Comparison of ENCODE assay signal across 17 cellular contexts in genomic region chr14:101185081-101185835, GRCh38.
DNase-seq lines count a peak whose midpoint lies in the region; ATAC-seq, FAIRE-seq and TF ChIP-seq lines count a peak whose summit lies in the region.
"Had no signal": no experiment of that assay in that cellular context is flagged by ENCODE, and none has a peak within 500 bp of the region (broad histone marks: within the 10 kb centered on the region; RNA-seq: fewer than 3 reads in every experiment).

No MANE protein-coding gene starts in this region.

- WGBS in ovary, 3 donors: 74 to 86% (median 77%) methylated on average over 15 of the region's 15 CpGs

- H3K27ac ChIP-seq in right atrium auricular region (no peak overlapping the region), kidney (ENCODE audit: low read depth in 2 of 2, low read length in 2 of 2) (no peak overlapping the region), ovary (no peak overlapping the region)

- H3K9ac ChIP-seq in kidney (ENCODE audit: low read length in 2 of 2): no peak overlapping the region

- no peak for TF ChIP-seq POLR2A in ovary (IDR thresholded peaks at IDR 0.05)

- DNase-seq in right atrium auricular region (ENCODE audit: low spot score) (peak; percentile 36), cardiac septum (ENCODE audit: low spot score) (no peak), kidney (peak; percentile 15), ovary (peak in 3 of 5 donors; percentile 4 to 20 (median 10)), NCI-H2107 treated with DMSO at 0.1 percent for 48 hours (lab: John Stamatoyannopoulos, UW; ENCODE audit: unreplicated experiment) (no peak), HK-2 (ENCODE audit: unreplicated experiment) (no peak)
- DNase-seq: GF-D8, GOT3, HFFc6, IMR-90, NCI-H2029, NCI-H510A treated with DMSO at 0.1 percent for 48 hours, Right ventricle myocardium superior had no signal

- ATAC-seq in HG02852 (IDR thresholded peaks at IDR 0.05; ENCODE audit: unreplicated experiment) (no peak), GM19395 (IDR thresholded peaks at IDR 0.05; ENCODE audit: unreplicated experiment) (no peak)
- ATAC-seq: CD8-positive, alpha-beta T cell; Panc1 had no signal

- no peak for FAIRE-seq in kidney (lab: Jason Lieb, UNC)

- H3K4me3 ChIP-seq in right atrium auricular region (no peak overlapping the region), kidney (ENCODE audit: low read length in 2 of 2) (no peak overlapping the region), ovary (no peak overlapping the region)

- H3K27me3 ChIP-seq in right atrium auricular region (no peaks in the 10 kb centered on the region), ovary (no peaks in the 10 kb centered on the region)

- H3K9me3 ChIP-seq in right atrium auricular region: no peaks in the 10 kb centered on the region
- peaks cover 0 to 5% of the 10 kb centered on the region in 2 donors for H3K9me3 ChIP-seq in kidney (ENCODE audit: control insufficient read depth in 1 of 2, low read length in 2 of 2)
- H3K9me3 ChIP-seq in ovary: no peaks in the 10 kb centered on the region

- H3K4me1 ChIP-seq in right atrium auricular region: no peaks in the 10 kb centered on the region
- no peaks in the 10 kb centered on the region for H3K4me1 ChIP-seq in kidney (ENCODE audit: control insufficient read depth in 1 of 2, insufficient read depth in 1 of 2, low read depth in 1 of 2, low read length in 2 of 2)
- no peaks in the 10 kb centered on the region for H3K4me1 ChIP-seq in ovary (ENCODE audit: insufficient read depth)

- H3K36me3 ChIP-seq in right atrium auricular region (no peaks in the 10 kb centered on the region), kidney (ENCODE audit: control insufficient read depth in 1 of 2, insufficient read depth in 2 of 2, low read length in 2 of 2) (no peaks in the 10 kb centered on the region), ovary (no peaks in the 10 kb centered on the region)

- no peak for TF ChIP-seq CTCF in right atrium auricular region (IDR thresholded peaks at IDR 0.05)
- no peak for TF ChIP-seq CTCF in kidney (IDR thresholded peaks at IDR 0.05; ENCODE audit: borderline replicate concordance, extremely low read depth, insufficient read depth)
- TF ChIP-seq CTCF in ovary (IDR thresholded peaks at IDR 0.05): no peak

- intact Hi-C loops in cardiac septum (cut with DNase I) (no loop called here), kidney (cut with DNase I) (no loop called here), ovary (cut with DNase I) (loop anchor here in 1 of 4 donors (10.0 kb wide), 1 partner anchor 380 kb away; the partner anchor contains the start of gene DIO3)

- no peak for TF ChIP-seq EP300 in ovary (IDR thresholded peaks at IDR 0.05)

Comparison
In these comparisons a context has a peak if more than half of its experiments do, and no peak if none do; other contexts are left out.
1. DNase-seq: peak in right atrium auricular region (single experiment), kidney (single experiment) and ovary (3 of 5); none in cardiac septum (single experiment), NCI-H2107 treated with DMSO at 0.1 percent for 48 hours (single experiment) and HK-2 (single experiment).